In genomic region chr9:69601698-69602097, GRCh38 we compare ENCODE assay signal across 27 cellular contexts.
"Had no signal": no experiment of that assay in that cellular context is flagged by ENCODE, and none has a peak within 500 bp of the region (broad histone marks: within the 10 kb centered on the region; RNA-seq: fewer than 3 reads in every experiment).

No MANE protein-coding gene starts in this region.

- H3K27ac Mint-ChIP-seq: memory B cell; naive thymus-derived CD8-positive, alpha-beta T cell; nephron progenitor cell; neural progenitor cell; stimulated activated naive B cell treated with anti-CD40 and anti-IgM and Interleukin-4, amounts not matched to agents 10 μg/mL and 1 μg/mL and 100 μg/mL, for 72 hours had no signal

- H3K4me1 ChIP-seq: neural progenitor cell, parathyroid adenoma, right lobe of liver, testis, thyroid gland, transverse colon, vagina had no signal

- DNase-seq: islet precursor cell; left ventricle myocardium inferior; midbrain; mucosa of descending colon; naive thymus-derived CD8-positive, alpha-beta T cell; nephron progenitor cell; occipital lobe; psoas muscle; right lobe of liver; stimulated activated CD4-positive, alpha-beta T cell treated with anti-CD3 and anti-CD28 coated beads, Interleukin-2, amount 100 ng/mL, for 24 hours; stimulated activated CD4-positive, alpha-beta T cell treated with anti-CD3 and anti-CD28 coated beads, Interleukin-4, amount 100 ng/mL, for 1 hour; stimulated activated naive B cell treated with anti-CD40 and anti-IgM and Interleukin-4, amounts not matched to agents 10 μg/mL and 1 μg/mL and 100 μg/mL, for 72 hours; stimulated activated naive CD8-positive, alpha-beta T cell treated with anti-CD3 and anti-CD28 coated beads, Interleukin-15, Interleukin-2, amounts not matched to agents 100 U/mL and 50 U/mL, for 24 hours; stomach; testis; thyroid gland; transverse colon; upper lobe of left lung had no signal

- H3K4me3 ChIP-seq: hepatocyte, left ventricle myocardium inferior, lung, mucosa of descending colon, neural progenitor cell, psoas muscle, right atrium auricular region, right lobe of liver, smooth muscle cell, stomach, testis, thyroid gland, transverse colon, upper lobe of left lung, vagina had no signal

- ATAC-seq: mucosa of descending colon; naive thymus-derived CD8-positive, alpha-beta T cell; psoas muscle; right lobe of liver; stimulated activated naive B cell treated with anti-CD40 and anti-IgM and Interleukin-4, amounts not matched to agents 10 μg/mL and 1 μg/mL and 100 μg/mL, for 72 hours; stimulated activated naive CD8-positive, alpha-beta T cell treated with anti-CD3 and anti-CD28 coated beads, Interleukin-15, Interleukin-2, amounts not matched to agents 100 U/mL and 50 U/mL, for 24 hours had no signal

- H3K27me3 ChIP-seq: hepatocyte, neural progenitor cell, neutrophil, right atrium auricular region, right lobe of liver, stomach, testis, thyroid gland, transverse colon, upper lobe of left lung, vagina had no signal

- H3K4me2 ChIP-seq: hepatocyte, neural progenitor cell, smooth muscle cell had no signal

- H3K9ac ChIP-seq: neural progenitor cell, parathyroid adenoma had no signal

- H2AFZ ChIP-seq: hepatocyte, neural progenitor cell, parathyroid adenoma had no signal

- H3K4me1 Mint-ChIP-seq: memory B cell; naive thymus-derived CD8-positive, alpha-beta T cell; nephron progenitor cell; neural progenitor cell; stimulated activated naive B cell treated with anti-CD40 and anti-IgM and Interleukin-4, amounts not matched to agents 10 μg/mL and 1 μg/mL and 100 μg/mL, for 72 hours had no signal

- H3K36me3 Mint-ChIP-seq: memory B cell; naive thymus-derived CD8-positive, alpha-beta T cell; neural progenitor cell; stimulated activated naive B cell treated with anti-CD40 and anti-IgM and Interleukin-4, amounts not matched to agents 10 μg/mL and 1 μg/mL and 100 μg/mL, for 72 hours had no signal

- H3K36me3 ChIP-seq: left ventricle myocardium inferior, neural progenitor cell, neutrophil, right atrium auricular region, right lobe of liver, stomach, thyroid gland, transverse colon, upper lobe of left lung, vagina had no signal

- H3K9me3 ChIP-seq: left ventricle myocardium inferior, mucosa of descending colon, neutrophil, psoas muscle, right atrium auricular region, right lobe of liver, stomach, testis, thyroid gland, transverse colon, upper lobe of left lung, vagina had no signal

- H3K27ac ChIP-seq: hepatocyte, left ventricle myocardium inferior, neural progenitor cell, neutrophil, parathyroid adenoma, psoas muscle, right atrium auricular region, right lobe of liver, stomach, testis, thyroid gland, transverse colon, upper lobe of left lung, vagina had no signal

- H3K4me3 Mint-ChIP-seq: memory B cell; naive thymus-derived CD8-positive, alpha-beta T cell; nephron progenitor cell; neural progenitor cell; stimulated activated naive B cell treated with anti-CD40 and anti-IgM and Interleukin-4, amounts not matched to agents 10 μg/mL and 1 μg/mL and 100 μg/mL, for 72 hours had no signal

- H3K79me2 ChIP-seq: hepatocyte, parathyroid adenoma had no signal

- H3K9me3 Mint-ChIP-seq: neural progenitor cell had no signal
